ENCODE assay signal across 2 cellular contexts in genomic region chr14:68886109-68886434, GRCh38.
A peak's percentile ranks its signal among the peaks of the same experiment; 100 is the strongest.
TF ChIP-seq lines count a peak whose summit lies in the region.

No MANE protein-coding gene starts in this region.

TF ChIP-seq in IMR-90, 13 proteins besides CTCF, POLR2A, EP300 and RAD21:
- TF ChIP-seq USF2 (IDR thresholded peaks at IDR 0.05; ENCODE audit: low read depth, low read length) (no peak), CHD1 (IDR thresholded peaks at IDR 0.05; ENCODE audit: low read depth, low read length) (no peak)

TF ChIP-seq in GM12878, 131 proteins besides CTCF, POLR2A, EP300 and RAD21:
- TF ChIP-seq KDM1A (IDR thresholded peaks at IDR 0.05; ENCODE audit: borderline replicate concordance) (no peak), USF1 (IDR thresholded peaks at IDR 0.05; ENCODE audit: borderline replicate concordance, extremely low read length, insufficient read depth, low read depth, low read length) (peak; percentile 5)
